Comparison of ENCODE assay signal across 24 cellular contexts in the genomic region with DNA sequence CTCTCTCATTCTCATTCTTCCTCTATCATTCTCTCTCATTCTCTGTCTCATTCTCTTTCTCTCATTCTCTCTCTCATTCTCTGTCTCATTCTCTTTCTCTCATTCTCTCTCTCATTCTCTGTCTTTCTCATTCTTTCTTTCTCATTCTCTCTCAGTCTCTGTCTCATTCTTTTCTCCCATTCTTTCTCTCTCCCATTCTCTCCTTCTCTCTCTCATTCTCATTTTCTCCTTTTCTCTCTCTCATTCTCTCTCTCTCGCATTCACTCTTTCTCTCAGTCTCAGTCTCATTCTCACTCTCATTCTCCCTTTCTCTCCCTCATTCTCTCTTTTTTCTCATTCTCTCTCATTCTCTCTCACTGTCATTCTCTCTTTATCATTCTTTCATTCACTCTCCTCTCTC.
"Had no signal": no experiment of that assay in that cellular context is flagged by ENCODE, and none has a peak within 500 bp of the region (broad histone marks: within the 10 kb centered on the region; RNA-seq: fewer than 3 reads in every experiment).

No MANE protein-coding gene starts in this region.

- DNase-seq: dermis blood vessel endothelial cell; effector memory CD8-positive, alpha-beta T cell; erythroblast; esophagus squamous epithelium; foreskin melanocyte; hypothalamus; left ventricle myocardium superior; lower lobe of right lung; right cardiac atrium; sigmoid colon; stimulated activated CD4-positive, alpha-beta T cell treated with anti-CD3 and anti-CD28 coated beads, Interleukin-2, amount 100 ng/mL, for 24 hours; stimulated activated CD4-positive, alpha-beta T cell treated with anti-CD3 and anti-CD28 coated beads, Interleukin-4, amount 100 ng/mL, for 24 hours; stimulated activated naive CD4-positive, alpha-beta T cell treated with Interleukin-2 at 50 U/mL for 16 hours; stomach; tibial artery had no signal

- H3K4me1 Mint-ChIP-seq: nephron; stimulated activated effector memory CD8-positive, alpha-beta T cell treated with anti-CD3 and anti-CD28 coated beads, Interleukin-12 subunit alpha, Interleukin-12 subunit beta, amount 100 ng/mL, for 72 hours had no signal

- H2AFZ ChIP-seq: parathyroid adenoma had no signal

- H3K79me2 ChIP-seq: parathyroid adenoma had no signal

- ATAC-seq: effector memory CD8-positive, alpha-beta T cell; left ventricle myocardium superior; lower lobe of right lung; right cardiac atrium; stimulated activated effector memory CD8-positive, alpha-beta T cell treated with anti-CD3 and anti-CD28 coated beads, Interleukin-12 subunit alpha, Interleukin-12 subunit beta, amount 100 ng/mL, for 72 hours had no signal

- H3K4me1 ChIP-seq: esophagus squamous epithelium, lower lobe of right lung, parathyroid adenoma, sigmoid colon, stomach, tibial artery had no signal

- FAIRE-seq: endometrium, keratinocyte had no signal

- H3K27ac Mint-ChIP-seq: effector memory CD8-positive, alpha-beta T cell; nephron; neural progenitor cell; progenitor cell of endocrine pancreas; stimulated activated effector memory CD8-positive, alpha-beta T cell treated with anti-CD3 and anti-CD28 coated beads, Interleukin-12 subunit alpha, Interleukin-12 subunit beta, amount 100 ng/mL, for 72 hours; type B pancreatic cell had no signal

- H3K4me3 Mint-ChIP-seq: effector memory CD8-positive, alpha-beta T cell; nephron; neural progenitor cell; stimulated activated effector memory CD8-positive, alpha-beta T cell treated with anti-CD3 and anti-CD28 coated beads, Interleukin-12 subunit alpha, Interleukin-12 subunit beta, amount 100 ng/mL, for 72 hours; type B pancreatic cell had no signal

- H3K27ac ChIP-seq: coronary artery, esophagus squamous epithelium, lower lobe of right lung, neural progenitor cell, parathyroid adenoma, sigmoid colon, stomach, tibial artery had no signal

- H3K9me3 Mint-ChIP-seq: effector memory CD8-positive, alpha-beta T cell; nephron; neural progenitor cell; stimulated activated effector memory CD8-positive, alpha-beta T cell treated with anti-CD3 and anti-CD28 coated beads, Interleukin-12 subunit alpha, Interleukin-12 subunit beta, amount 100 ng/mL, for 72 hours; type B pancreatic cell had no signal

- H3K9ac ChIP-seq: neural progenitor cell, parathyroid adenoma had no signal

- H3K4me3 ChIP-seq: coronary artery, esophagus squamous epithelium, lower lobe of right lung, neural progenitor cell, sigmoid colon, stomach, tibial artery had no signal

- H3K36me3 Mint-ChIP-seq: neural progenitor cell; stimulated activated effector memory CD8-positive, alpha-beta T cell treated with anti-CD3 and anti-CD28 coated beads, Interleukin-12 subunit alpha, Interleukin-12 subunit beta, amount 100 ng/mL, for 72 hours; type B pancreatic cell had no signal

- H3K9me3 ChIP-seq: lower lobe of right lung had no signal

- H3K36me3 ChIP-seq: esophagus squamous epithelium, lower lobe of right lung, neural progenitor cell, sigmoid colon, stomach, tibial artery had no signal
